Comparison of ENCODE assay signal across 31 cellular contexts in genomic region chr2:53646788-53647187, GRCh38.
"Had no signal": no experiment of that assay in that cellular context is flagged by ENCODE, and none has a peak within 500 bp of the region (broad histone marks: within the 10 kb centered on the region; RNA-seq: fewer than 3 reads in every experiment).

No MANE protein-coding gene starts in this region.

- H3K9ac ChIP-seq: KMS-11, SK-N-SH had no signal

- H3K4me3 ChIP-seq: adrenal gland, breast epithelium, MG63, SJCRH30 had no signal

- ATAC-seq: activated CD4-positive, CD25-positive, alpha-beta regulatory T cell treated with anti-CD3 and anti-CD28 coated beads, Interleukin-2, amount 50 U/mL, for 24 hours; activated CD8-positive, alpha-beta T cell treated with anti-CD3 and anti-CD28 coated beads for 36 hours; activated T-cell treated with anti-CD3 and anti-CD28 coated beads, Interleukin-2, amount 50 U/mL, for 72 hours; Panc1; Right ventricle myocardium inferior had no signal

- H3K27me3 ChIP-seq: adrenal gland, breast epithelium, MG63, SJCRH30 had no signal

- H3K36me3 ChIP-seq: adrenal gland, breast epithelium, MG63, SJCRH30, WERI-Rb-1 had no signal

- H3K4me1 ChIP-seq: adrenal gland, breast epithelium, SJCRH30 had no signal

- H3K9me3 ChIP-seq: adrenal gland, breast epithelium, MG63, SJCRH30, SK-N-SH had no signal

- H3K27ac ChIP-seq: adrenal gland, breast epithelium, KMS-11, SJCRH30, WERI-Rb-1 had no signal

- DNase-seq: activated CD4-positive, alpha-beta T cell treated with anti-CD3 and anti-CD28 coated beads for 4 hours; activated CD8-positive, alpha-beta memory T cell treated with anti-CD3 and anti-CD28 coated beads, Interleukin-2, amount 50 U/mL, for 4 hours; activated CD8-positive, alpha-beta T cell treated with anti-CD3 and anti-CD28 coated beads for 36 hours; activated naive CD4-positive, alpha-beta T cell treated with anti-CD3 and anti-CD28 coated beads, Interleukin-2, amount 50 U/mL, for 16 hours; activated naive CD8-positive, alpha-beta T cell treated with anti-CD3 and anti-CD28 coated beads, Interleukin-2, amount 10 ng/mL, durations not matched to agents 7 days and 5 days; activated T-cell treated with anti-CD3 and anti-CD28 coated beads, Interleukin-2, amount 50 U/mL, for 72 hours; adrenal gland; anterior cingulate cortex; caudate nucleus; MG63; MV-4-11; NCI-H1105 treated with DMSO at 0.1 percent for 48 hours; NCI-H1436 treated with DMSO at 0.1 percent for 48 hours; NCI-H187 treated with DMSO at 0.1 percent for 48 hours; NCI-H2081 treated with DMSO at 0.1 percent for 48 hours; NCI-H2171; NCI-H2227 treated with DMSO at 0.1 percent for 48 hours; NCI-H446 treated with DMSO at 0.1 percent for 48 hours; NCI-H524 treated with DMSO at 0.1 percent for 48 hours; NCI-H82; OCI-M1; RPMI8226; SJCRH30; SK-N-SH; T-helper 1 cell; WERI-Rb-1 had no signal

- H3K4me2 ChIP-seq: KMS-11, SK-N-SH had no signal
